Comparison of ENCODE assay signal across 9 cellular contexts in genomic region chr4:18366762-18367358, GRCh38.
A peak's percentile ranks its signal among the peaks of the same experiment; 100 is the strongest.
DNase-seq lines count a peak whose midpoint lies in the region; ATAC-seq and TF ChIP-seq lines count a peak whose summit lies in the region.
"Had no signal": no experiment of that assay in that cellular context is flagged by ENCODE, and none has a peak within 500 bp of the region (broad histone marks: within the 10 kb centered on the region; RNA-seq: fewer than 3 reads in every experiment).

No MANE protein-coding gene starts in this region.

- no peak overlapping the region for H3K27ac ChIP-seq in upper lobe of right lung
- H3K27ac ChIP-seq in gastroesophageal sphincter, result no peak overlapping the region
- H3K27ac ChIP-seq: A549 had no signal

- peak; percentile 43 for TF ChIP-seq CTCF in upper lobe of right lung (IDR thresholded peaks at IDR 0.05)
- peak in 2 of 4 experiments; percentile 12 to 38 for TF ChIP-seq CTCF in gastroesophageal sphincter (IDR thresholded peaks at IDR 0.05)

- ATAC-seq in GM21515 (IDR thresholded peaks at IDR 0.05; ENCODE audit: unreplicated experiment), result peak; percentile 94
- ATAC-seq in upper lobe of right lung, result peak; percentile 70
- no peak for ATAC-seq in gastroesophageal sphincter

- H3K4me1 ChIP-seq in upper lobe of right lung (no peaks in the 10 kb centered on the region), gastroesophageal sphincter (no peaks in the 10 kb centered on the region)
- H3K4me1 ChIP-seq: A549 had no signal

- DNase-seq in DMS153 (lab: John Stamatoyannopoulos, UW) (peak; percentile 9), DMS153 treated with DMSO at 0.1 percent for 48 hours (lab: John Stamatoyannopoulos, UW; ENCODE audit: unreplicated experiment) (no peak), HT-29 (ENCODE audit: low spot score) (peak; percentile 23), RPMI8226 (peak; percentile 14), fibroblast of the conjunctiva (ENCODE audit: low read depth) (peak; percentile 52), upper lobe of right lung (no peak)

- intact Hi-C loops in upper lobe of right lung (cut with DNase I), result no loop called here

- H3K4me3 ChIP-seq in upper lobe of right lung, result no peak overlapping the region
- no peak overlapping the region for H3K4me3 ChIP-seq in gastroesophageal sphincter
- H3K4me3 ChIP-seq: A549 had no signal

- 14 to 56% methylated on average over 1 to 2 of the region's 2 CpGs for WGBS in gastroesophageal sphincter (ENCODE audit: low coverage in 1 of 2), 2 donors

- TF ChIP-seq POLR2A in gastroesophageal sphincter (IDR thresholded peaks at IDR 0.05), result no peak

- TF ChIP-seq EP300 in gastroesophageal sphincter (IDR thresholded peaks at IDR 0.05), result no peak

- H3K27me3 ChIP-seq in upper lobe of right lung, result no peaks in the 10 kb centered on the region
- no peaks in the 10 kb centered on the region for H3K27me3 ChIP-seq in gastroesophageal sphincter

- peaks cover 3% of the 10 kb centered on the region for H3K9me3 ChIP-seq in upper lobe of right lung
- no peaks in the 10 kb centered on the region for H3K9me3 ChIP-seq in gastroesophageal sphincter
- H3K9me3 ChIP-seq: A549 had no signal

- H3K36me3 ChIP-seq in upper lobe of right lung (no peaks in the 10 kb centered on the region), gastroesophageal sphincter (no peaks in the 10 kb centered on the region)

Comparison
In these comparisons a context has a peak if more than half of its experiments do, and no peak if none do; other contexts are left out.
1. DNase-seq: peak in DMS153 (single experiment), HT-29 (single experiment), RPMI8226 (single experiment) and fibroblast of the conjunctiva (single experiment); none in DMS153 treated with DMSO at 0.1 percent for 48 hours (single experiment) and upper lobe of right lung (single experiment).